In the genomic region with DNA sequence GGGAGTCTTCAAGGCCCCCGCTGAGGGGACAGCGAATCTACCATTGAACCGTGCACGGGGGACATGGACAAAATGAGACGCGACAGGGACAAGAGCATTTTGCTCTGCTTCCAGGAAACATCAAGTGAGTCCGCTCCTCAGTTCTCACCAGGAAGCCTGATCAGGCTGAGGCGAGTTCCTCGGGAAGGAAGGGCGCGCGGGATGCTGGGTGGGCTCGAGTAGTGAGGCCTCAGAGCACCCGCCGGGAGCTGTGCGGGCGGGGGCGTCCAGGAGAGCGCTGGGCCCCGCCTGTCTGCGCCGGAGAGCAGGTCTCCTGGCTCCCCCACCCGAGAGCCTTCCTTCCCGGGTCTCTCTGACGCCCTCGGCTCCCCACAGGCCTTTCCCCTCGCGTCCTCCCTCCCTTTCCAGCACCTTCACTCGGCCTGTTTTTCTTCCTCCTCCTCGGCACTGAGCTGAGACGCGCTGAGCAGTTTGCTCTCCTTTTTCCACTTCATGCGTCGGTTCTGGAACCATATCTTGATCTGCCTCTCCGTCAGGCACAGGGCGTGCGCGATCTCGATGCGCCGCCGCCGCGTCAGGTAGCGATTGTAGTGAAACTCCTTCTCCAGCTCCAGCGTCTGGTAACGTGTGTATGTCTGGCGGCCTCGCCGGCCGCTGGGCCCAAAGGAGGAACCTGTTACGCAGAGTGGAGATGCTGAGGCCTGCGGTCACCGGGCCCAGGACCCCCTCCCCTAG, we compare ENCODE assay signal across 9 cellular contexts. TPM values are rescaled to one million over a fixed set of nuclear protein-coding genes. Genes with fewer than 3 reads are reported as not detected.
A peak's percentile ranks its signal among the peaks of the same experiment; 100 is the strongest.
DNase-seq lines count a peak whose midpoint lies in the region; ATAC-seq and TF ChIP-seq lines count a peak whose summit lies in the region.
"Had no signal": no experiment of that assay in that cellular context is flagged by ENCODE, and none has a peak within 500 bp of the region (broad histone marks: within the 10 kb centered on the region; RNA-seq: fewer than 3 reads in every experiment).

No MANE protein-coding gene starts in this region.

- H3K27ac Mint-ChIP-seq in activated naive CD4-positive, alpha-beta T cell treated with anti-CD3 and anti-CD28 coated beads, Interleukin-2, amount 50 U/mL, for 24 hours = peak overlapping the region; percentile 77
- peak overlapping the region; percentile 97 for H3K27ac Mint-ChIP-seq in type B pancreatic cell

- H3K4me1 ChIP-seq in heart left ventricle (peaks cover 0 to 47% (median 20%) of the 10 kb centered on the region in 12 donors), heart right ventricle (peaks cover 3 to 52% (median 22%) of the 10 kb centered on the region in 9 donors), lung (ENCODE audit: control insufficient read depth in 2 of 2, insufficient read depth in 2 of 2, low read length in 2 of 2) (peaks cover 0 to 4% of the 10 kb centered on the region in 2 donors)

- peaks cover 80% of the 10 kb centered on the region for H3K27me3 Mint-ChIP-seq in activated naive CD4-positive, alpha-beta T cell treated with anti-CD3 and anti-CD28 coated beads, Interleukin-2, amount 50 U/mL, for 24 hours
- H3K27me3 Mint-ChIP-seq in type B pancreatic cell = peaks cover 96% of the 10 kb centered on the region

- H3K27ac ChIP-seq in heart left ventricle = peak overlapping the region in 2 of 12 donors; percentile 1 to 97
- no peak overlapping the region for H3K27ac ChIP-seq in heart right ventricle
- peak overlapping the region in 1 of 2 donors; percentile 26 for H3K27ac ChIP-seq in lung (ENCODE audit: low read depth in 1 of 2, low read length in 1 of 2)
- no peak overlapping the region for H3K27ac ChIP-seq in caudate nucleus (ENCODE audit: low read depth, low read length)

- DNase-seq in heart left ventricle (no peak), heart right ventricle (no peak), lung (ENCODE audit: low spot score) (no peak), type B pancreatic cell (ENCODE audit: extremely low spot score, unreplicated experiment) (no peak), caudate nucleus (lab: John Stamatoyannopoulos, UW) (no peak), NCI-H146 (lab: John Stamatoyannopoulos, UW) (no peak)
- DNase-seq: Caco-2 had no signal

- intact Hi-C loops in heart left ventricle (cut with DNase I) = loop anchor here in 1 of 10 donors (5.0 kb wide), 1 partner anchor 259 kb away; no protein-coding TSS in a partner anchor
- intact Hi-C loops in heart right ventricle (cut with DNase I) = loop anchor here in 3 of 10 donors (10.0 kb wide), 2 partner anchors 251 to 261 kb away; no protein-coding TSS in a partner anchor

- ATAC-seq in heart left ventricle (peak in 1 of 4 donors; percentile 43), heart right ventricle (no peak), lung (ENCODE audit: insufficient read depth, low FRiP score) (no peak), HG03469 (IDR thresholded peaks at IDR 0.05; ENCODE audit: unreplicated experiment) (no peak)

- H3K4me3 ChIP-seq in heart left ventricle (peak overlapping the region in 8 of 12 donors; percentile 3 to 54 (median 48)), heart right ventricle (peak overlapping the region in 3 of 10 donors; percentile 3 to 56 (median 56)), lung (peak overlapping the region; percentile 22)

- H3K36me3 ChIP-seq in heart left ventricle (no peaks in the 10 kb centered on the region), heart right ventricle (no peaks in the 10 kb centered on the region), lung (ENCODE audit: control insufficient read depth in 2 of 2, insufficient read depth in 2 of 2, low read length in 2 of 2) (no peaks in the 10 kb centered on the region)

- TF ChIP-seq CTCF in heart left ventricle (IDR thresholded peaks at IDR 0.05) = no peak
- no peak for TF ChIP-seq CTCF in heart right ventricle (IDR thresholded peaks at IDR 0.05)
- TF ChIP-seq CTCF in lung (IDR thresholded peaks at IDR 0.05; ENCODE audit: control extremely low read depth, extremely low read depth) = no peak
- TF ChIP-seq CTCF in type B pancreatic cell (conservative IDR thresholded peaks at IDR 0.05) = no peak

- peaks cover 2% of the 10 kb centered on the region for H3K36me3 Mint-ChIP-seq in activated naive CD4-positive, alpha-beta T cell treated with anti-CD3 and anti-CD28 coated beads, Interleukin-2, amount 50 U/mL, for 24 hours
- H3K36me3 Mint-ChIP-seq in type B pancreatic cell = peaks cover 20% of the 10 kb centered on the region

- H3K9me3 Mint-ChIP-seq in activated naive CD4-positive, alpha-beta T cell treated with anti-CD3 and anti-CD28 coated beads, Interleukin-2, amount 50 U/mL, for 24 hours = no peaks in the 10 kb centered on the region
- no peaks in the 10 kb centered on the region for H3K9me3 Mint-ChIP-seq in type B pancreatic cell

- H3K27me3 ChIP-seq in heart left ventricle = peaks cover 74 to 100% (median 98%) of the 10 kb centered on the region in 9 donors
- peaks cover 66 to 100% (median 98%) of the 10 kb centered on the region in 7 donors for H3K27me3 ChIP-seq in heart right ventricle
- peaks cover 8% of the 10 kb centered on the region for H3K27me3 ChIP-seq in lung (ENCODE audit: control insufficient read depth, insufficient read depth)

- no peak for TF ChIP-seq POLR2A in heart left ventricle (IDR thresholded peaks at IDR 0.05)

- H3K4me1 Mint-ChIP-seq in activated naive CD4-positive, alpha-beta T cell treated with anti-CD3 and anti-CD28 coated beads, Interleukin-2, amount 50 U/mL, for 24 hours = peaks cover 48% of the 10 kb centered on the region
- peaks cover 54% of the 10 kb centered on the region for H3K4me1 Mint-ChIP-seq in type B pancreatic cell (ENCODE audit: unreplicated experiment)

- 5 to 7% (median 6%) methylated on average over 46 to 54 of the region's 54 CpGs for WGBS in heart left ventricle, 4 donors
- 5 to 8% methylated on average over 51 to 54 of the region's 54 CpGs for WGBS in heart right ventricle, 2 donors
- WGBS in lung, 2 donors = 12 to 14% methylated on average over 51 to 54 of the region's 54 CpGs

- no peaks in the 10 kb centered on the region for H3K9me3 ChIP-seq in heart left ventricle
- H3K9me3 ChIP-seq in heart right ventricle = no peaks in the 10 kb centered on the region
- H3K9me3 ChIP-seq in lung (ENCODE audit: control insufficient read depth in 2 of 2, insufficient read depth in 1 of 2, low read length in 1 of 2) = no peaks in the 10 kb centered on the region
- H3K9me3 ChIP-seq: Caco-2 had no signal

- H3K4me3 Mint-ChIP-seq in activated naive CD4-positive, alpha-beta T cell treated with anti-CD3 and anti-CD28 coated beads, Interleukin-2, amount 50 U/mL, for 24 hours = peak overlapping the region; percentile 93
- H3K4me3 Mint-ChIP-seq in type B pancreatic cell = peak overlapping the region; percentile 91

RNA-seq across cellular contexts. Expression of gene HOXB5, which starts 2.6 kb away (rescaled TPM):
- 1 to 10 TPM in 1 of 9 donors, under 1 TPM in 2, not detected in 6; 0.17 to 1.0 (median 0.35) TPM for total RNA-seq in heart left ventricle
- polyA plus RNA-seq in heart left ventricle = under 1 TPM; 0.04 to 0.08 TPM
- under 1 TPM in 1 of 10 donors, not detected in 9; 0.18 TPM for total RNA-seq in heart right ventricle
- polyA plus RNA-seq in heart right ventricle = under 1 TPM; 0.06 to 0.15 TPM
- total RNA-seq in lung = 1 to 10 TPM; 2.6 to 2.9 TPM
- polyA plus RNA-seq in lung = 1 to 10 TPM; 1.8 TPM
- total RNA-seq in type B pancreatic cell (ENCODE audit: low replicate concordance) = 10.1 and 20.8 TPM in 2 replicates
- total RNA-seq: Caco-2 had no signal

RNA-seq across cellular contexts. Expression of gene HOXB3, which starts 6.1 kb away (rescaled TPM):
- 1 to 10 TPM in 7 of 9 donors, under 1 TPM in 2; 0.11 to 5.5 (median 2.0) TPM for total RNA-seq in heart left ventricle
- polyA plus RNA-seq in heart left ventricle = 1 to 10 TPM in 1 of 2 donors, under 1 TPM in 1; 0.61 to 2.0 TPM
- 1 to 10 TPM in 5 of 10 donors, under 1 TPM in 5; 0.24 to 3.9 (median 0.97) TPM for total RNA-seq in heart right ventricle
- polyA plus RNA-seq in heart right ventricle = 1 to 10 TPM; 1.3 to 5.9 TPM
- total RNA-seq in lung = 10 to 100 TPM in 1 of 2 donors, 1 to 10 TPM in 1; 8.6 to 21.1 TPM
- 1 to 10 TPM; 1.9 to 4.9 TPM for polyA plus RNA-seq in lung
- total RNA-seq in type B pancreatic cell (ENCODE audit: low replicate concordance) = 46.9 and 93.7 TPM in 2 replicates

RNA-seq across cellular contexts. Expression of gene HOXB6, which starts 8.6 kb away (rescaled TPM):
- total RNA-seq in heart left ventricle (1 to 10 TPM in 2 of 9 donors, under 1 TPM in 6, not detected in 1; 0.30 to 2.0 (median 0.62) TPM), heart right ventricle (1 to 10 TPM in 1 of 10 donors, under 1 TPM in 7, not detected in 2; 0.14 to 1.2 (median 0.33) TPM), lung (1 to 10 TPM; 6.1 to 7.5 TPM), type B pancreatic cell (ENCODE audit: low replicate concordance) (17.6 and 20.3 TPM in 2 replicates)
- polyA plus RNA-seq in heart left ventricle (under 1 TPM; 0.38 to 0.57 TPM), heart right ventricle (under 1 TPM; 0.88 to 0.96 TPM), lung (1 to 10 TPM; 5.3 to 5.4 TPM)

RNA-seq across cellular contexts. Expression of gene HOXB7, which starts 14.7 kb away (rescaled TPM):
- under 1 TPM in 4 of 9 donors, not detected in 5; 0.25 to 0.88 (median 0.55) TPM for total RNA-seq in heart left ventricle
- polyA plus RNA-seq in heart left ventricle = under 1 TPM; 0.12 to 0.46 TPM
- under 1 TPM in 4 of 10 donors, not detected in 6; 0.25 to 0.62 (median 0.45) TPM for total RNA-seq in heart right ventricle
- polyA plus RNA-seq in heart right ventricle = under 1 TPM; 0.13 to 0.29 TPM
- 1 to 10 TPM in 1 of 2 donors, under 1 TPM in 1; 0.43 to 3.3 TPM for total RNA-seq in lung
- polyA plus RNA-seq in lung = 1 to 10 TPM; 1.2 to 3.3 TPM
- 9.8 and 11.7 TPM in 2 replicates for total RNA-seq in type B pancreatic cell (ENCODE audit: low replicate concordance)

RNA-seq across cellular contexts. Expression of gene HOXB4, which starts 18.0 kb away (rescaled TPM):
- total RNA-seq in heart left ventricle (1 to 10 TPM in 2 of 9 donors, under 1 TPM in 6, not detected in 1; 0.27 to 2.8 (median 0.66) TPM), heart right ventricle (1 to 10 TPM in 1 of 10 donors, under 1 TPM in 8, not detected in 1; 0.14 to 1.6 (median 0.29) TPM), lung (1 to 10 TPM; 3.5 to 6.7 TPM), type B pancreatic cell (ENCODE audit: low replicate concordance) (14.8 and 27.0 TPM in 2 replicates)
- polyA plus RNA-seq in heart left ventricle (under 1 TPM; 0.29 to 0.30 TPM), heart right ventricle (1 to 10 TPM in 1 of 2 donors, under 1 TPM in 1; 0.90 to 1.4 TPM), lung (1 to 10 TPM; 1.4 to 1.7 TPM)
